In genomic region chr17:41013606-41014005, GRCh38 we compare ENCODE assay signal across 17 cellular contexts. TPM values are rescaled to one million over a fixed set of nuclear protein-coding genes. Genes with fewer than 3 reads are reported as not detected.
A peak's percentile ranks its signal among the peaks of the same experiment; 100 is the strongest.
DNase-seq lines count a peak whose midpoint lies in the region; ATAC-seq and TF ChIP-seq lines count a peak whose summit lies in the region.
"Had no signal": no experiment of that assay in that cellular context is flagged by ENCODE, and none has a peak within 500 bp of the region (broad histone marks: within the 10 kb centered on the region; RNA-seq: fewer than 3 reads in every experiment).

No MANE protein-coding gene starts in this region.

- peak; percentile 63 for DNase-seq in NCI-H2029 (lab: John Stamatoyannopoulos, UW)
- DNase-seq in NCI-H2029 treated with DMSO at 0.1 percent for 48 hours (lab: John Stamatoyannopoulos, UW) = no peak
- DNase-seq in MG63 = peak; percentile 47
- DNase-seq in skeletal muscle cell (ENCODE audit: low read depth) = peak; percentile 24
- DNase-seq in D341Med (ENCODE audit: low spot score) = no peak
- DNase-seq in T-helper 17 cell = no peak
- DNase-seq: activated CD4-positive, alpha-beta T cell treated with anti-CD3 and anti-CD28 coated beads, Interleukin-2, amount 50 U/mL, for 1 hour; activated T-cell treated with anti-CD3 and anti-CD28 coated beads, Interleukin-2, amount 50 U/mL, for 48 hours; Calu3; foreskin melanocyte; NCI-H526 treated with DMSO at 0.1 percent for 48 hours; stimulated activated naive CD8-positive, alpha-beta T cell treated with anti-CD3 and anti-CD28 coated beads, Interleukin-15, Interleukin-2, amounts not matched to agents 100 U/mL and 50 U/mL, for 24 hours; T-helper 9 cell had no signal

- H3K36me3 Mint-ChIP-seq in brain = no peaks in the 10 kb centered on the region
- no peaks in the 10 kb centered on the region for H3K36me3 Mint-ChIP-seq in T-helper 17 cell (ENCODE audit: low read depth)

- no peaks in the 10 kb centered on the region for H3K27me3 Mint-ChIP-seq in brain
- peaks cover 32% of the 10 kb centered on the region for H3K27me3 Mint-ChIP-seq in T-helper 17 cell

- H3K4me3 ChIP-seq in MG63 (no peak overlapping the region), skeletal muscle cell (ENCODE audit: low read depth, low read length) (no peak overlapping the region)
- H3K4me3 ChIP-seq: dorsolateral prefrontal cortex had no signal

- H3K9me3 Mint-ChIP-seq in brain = peaks cover 0 to 4% (median 0%) of the 10 kb centered on the region in 5 experiments

- H3K27me3 ChIP-seq in MG63 = no peaks in the 10 kb centered on the region

- no peak for TF ChIP-seq CTCF in brain (conservative IDR thresholded peaks at IDR 0.05)

- peak overlapping the region in 3 of 5 experiments; percentile 40 to 71 (median 40) for H3K27ac Mint-ChIP-seq in brain
- no peak overlapping the region for H3K27ac Mint-ChIP-seq in T-helper 17 cell

- ATAC-seq in T-helper 17 cell = no peak
- ATAC-seq in GM18907 (IDR thresholded peaks at IDR 0.05; ENCODE audit: unreplicated experiment) = no peak
- ATAC-seq: stimulated activated naive CD8-positive, alpha-beta T cell treated with anti-CD3 and anti-CD28 coated beads, Interleukin-15, Interleukin-2, amounts not matched to agents 100 U/mL and 50 U/mL, for 24 hours had no signal

- H3K4me3 Mint-ChIP-seq in brain (peak overlapping the region in 1 of 5 experiments; percentile 29), T-helper 17 cell (no peak overlapping the region)

- no peaks in the 10 kb centered on the region for H3K36me3 ChIP-seq in MG63

- H3K9me3 ChIP-seq in MG63 = no peaks in the 10 kb centered on the region; the same call in 1 of the 2 replicates
- H3K9me3 ChIP-seq in T-helper 17 cell (ENCODE audit: control insufficient read depth, low read length, poor library complexity, severe bottlenecking) = no peaks in the 10 kb centered on the region

- peaks cover 12% of the 10 kb centered on the region for H3K4me1 Mint-ChIP-seq in brain
- H3K4me1 Mint-ChIP-seq in T-helper 17 cell = no peaks in the 10 kb centered on the region

RNA-seq across cellular contexts. Expression of gene KRTAP3-1, which starts 4.7 kb away (rescaled TPM):
- total RNA-seq in MG63 (2014; rRNA removed; shearing (Covaris generic); ENCODE audit: low replicate concordance) = not detected in 2 replicates
- not detected for polyA plus RNA-seq in brain (ENCODE audit: insufficient read depth, low read depth, low replicate concordance)
- total RNA-seq in T-helper 17 cell = not detected
- total RNA-seq: Calu3, dorsolateral prefrontal cortex, omental fat pad had no signal

RNA-seq across cellular contexts. Expression of gene KRTAP1-5, which starts 13.4 kb away (rescaled TPM):
- 1.2 and 3.2 TPM in 2 replicates for total RNA-seq in MG63 (2014; rRNA removed; shearing (Covaris generic); ENCODE audit: low replicate concordance)
- polyA plus RNA-seq in brain (ENCODE audit: insufficient read depth, low read depth, low replicate concordance) = not detected
- not detected for total RNA-seq in T-helper 17 cell
- total RNA-seq: Calu3, dorsolateral prefrontal cortex, omental fat pad had no signal

RNA-seq across cellular contexts. Expression of gene KRTAP3-2, which starts 13.9 kb away (rescaled TPM):
- total RNA-seq in MG63 (2014; rRNA removed; shearing (Covaris generic); ENCODE audit: low replicate concordance) = not detected in 2 replicates
- polyA plus RNA-seq in brain (ENCODE audit: insufficient read depth, low read depth, low replicate concordance) = not detected
- not detected for total RNA-seq in T-helper 17 cell
- total RNA-seq: Calu3, dorsolateral prefrontal cortex, omental fat pad had no signal

RNA-seq across cellular contexts. Expression of gene KRTAP1-4, which starts 16.4 kb away (rescaled TPM):
- not detected in 2 replicates for total RNA-seq in MG63 (2014; rRNA removed; shearing (Covaris generic); ENCODE audit: low replicate concordance)
- not detected for polyA plus RNA-seq in brain (ENCODE audit: insufficient read depth, low read depth, low replicate concordance)
- total RNA-seq in T-helper 17 cell = not detected
- total RNA-seq: Calu3, dorsolateral prefrontal cortex, omental fat pad had no signal

RNA-seq across cellular contexts. Expression of gene KRTAP3-3, which starts 19.6 kb away (rescaled TPM):
- total RNA-seq in MG63 (2014; rRNA removed; shearing (Covaris generic); ENCODE audit: low replicate concordance) = not detected in 2 replicates
- not detected for polyA plus RNA-seq in brain (ENCODE audit: insufficient read depth, low read depth, low replicate concordance)
- not detected for total RNA-seq in T-helper 17 cell
- total RNA-seq: Calu3, dorsolateral prefrontal cortex, omental fat pad had no signal

Comparison
In these comparisons a context has a peak if more than half of its experiments do, and no peak if none do; other contexts are left out.
1. DNase-seq: peak in NCI-H2029 (single experiment), MG63 (single experiment) and skeletal muscle cell (single experiment); none in NCI-H2029 treated with DMSO at 0.1 percent for 48 hours (single experiment), D341Med (single experiment) and T-helper 17 cell (0 of 3).